17 cellular contexts compared by ENCODE assay signal in genomic region chr17:82789051-82789592, GRCh38. TPM values are rescaled to one million over a fixed set of nuclear protein-coding genes. Genes with fewer than 3 reads are reported as not detected.
DNase-seq lines count a peak whose midpoint lies in the region; ATAC-seq, FAIRE-seq and TF ChIP-seq lines count a peak whose summit lies in the region.
"Had no signal": no experiment of that assay in that cellular context is flagged by ENCODE, and none has a peak within 500 bp of the region (broad histone marks: within the 10 kb centered on the region; RNA-seq: fewer than 3 reads in every experiment).

No MANE protein-coding gene starts in this region.

- CTCF ChIA-PET in H1 (lab: Charles Lee; ENCODE audit: partially characterized antibody), result interaction anchor here (1.1 to 1.2 kb wide), 3 partner anchors 14 to 216 kb away, joined by 3 to 5 read pairs (median 4); no protein-coding TSS in a partner anchor
- CTCF ChIA-PET in naive thymus-derived CD4-positive, alpha-beta T cell (lab: Charles Lee), result interaction anchor here (0.8 kb wide), 1 partner anchor 129 kb away, joined by 3 read pairs; no protein-coding TSS in a partner anchor

- no peaks in the 10 kb centered on the region for H3K9me3 Mint-ChIP-seq in nephron
- H3K9me3 Mint-ChIP-seq in activated CD4-positive, alpha-beta T cell treated with anti-CD3 and anti-CD28 coated beads, Interleukin-2, amount 10 ng/mL, durations not matched to agents 24 days and 14 days, result no peaks in the 10 kb centered on the region
- no peaks in the 10 kb centered on the region for H3K9me3 Mint-ChIP-seq in naive thymus-derived CD4-positive, alpha-beta T cell
- H3K9me3 Mint-ChIP-seq: CD14-positive monocyte had no signal

- no peak for TF ChIP-seq POLR2A in H1 (IDR thresholded peaks at IDR 0.05; ENCODE audit: control extremely low read depth in 1 of 2, low read depth in 2 of 2, low read length in 2 of 2)
- no peak for TF ChIP-seq POLR2A in vagina (IDR thresholded peaks at IDR 0.05)

- peak overlapping the region; percentile 44; the same call in 1 of the 2 replicates for H2BK5ac ChIP-seq in H1 (ENCODE audit: low read depth, low read length)

- no peak overlapping the region for H3K56ac ChIP-seq in H1 (replicated peaks; ENCODE audit: insufficient read length, low read depth, low read length)

- no peak for TF ChIP-seq RAD21 in H1 (IDR thresholded peaks at IDR 0.05 in 1 of 2, conservative IDR thresholded peaks at IDR 0.05 in 1 of 2; ENCODE audit: low read depth in 2 of 2, low read length in 2 of 2)

- TF ChIP-seq EP300 in H1 (IDR thresholded peaks at IDR 0.05; ENCODE audit: borderline replicate concordance in 1 of 2, low read depth in 2 of 2, low read length in 2 of 2), result no peak

- H3K79me1 ChIP-seq in H1 (ENCODE audit: low read depth, low read length), result peaks cover 27% of the 10 kb centered on the region

- no peak for FAIRE-seq in H1 (lab: Jason Lieb, UNC)

- no peak overlapping the region for H3K4me3 Mint-ChIP-seq in nephron
- no peak overlapping the region for H3K4me3 Mint-ChIP-seq in activated CD4-positive, alpha-beta T cell treated with anti-CD3 and anti-CD28 coated beads, Interleukin-2, amount 10 ng/mL, durations not matched to agents 24 days and 14 days
- H3K4me3 Mint-ChIP-seq in naive thymus-derived CD4-positive, alpha-beta T cell, result no peak overlapping the region
- H3K4me3 Mint-ChIP-seq: CD14-positive monocyte had no signal

- H4K8ac ChIP-seq in H1 (ENCODE audit: extremely low read depth, insufficient read depth, low read length), result no peak overlapping the region

- H2BK120ac ChIP-seq in H1 (replicated peaks; ENCODE audit: low read depth, low read length), result no peak overlapping the region

- peak; percentile 16 for ATAC-seq in left ventricle myocardium superior
- no peak for ATAC-seq in Right ventricle myocardium inferior
- ATAC-seq in naive thymus-derived CD4-positive, alpha-beta T cell, result no peak

- H2AFZ ChIP-seq in H1 (ENCODE audit: low read length), result no peak overlapping the region
- H2AFZ ChIP-seq: GM23248 had no signal

- no peak overlapping the region for H3K4ac ChIP-seq in H1 (replicated peaks; ENCODE audit: insufficient read length, low read depth, low read length)

- H4K91ac ChIP-seq in H1 (replicated peaks; ENCODE audit: insufficient read length, low read length), result no peak overlapping the region

- no peak overlapping the region for H2BK15ac ChIP-seq in H1 (ENCODE audit: low read length)

- POLR2A ChIA-PET in H1 (lab: Charles Lee; ENCODE audit: partially characterized antibody), result no interaction called here
- POLR2A ChIA-PET in naive thymus-derived CD4-positive, alpha-beta T cell (lab: Charles Lee), result no interaction called here

- no peaks in the 10 kb centered on the region for H3K9me3 ChIP-seq in H1 (ENCODE audit: insufficient read depth in 2 of 2, low read depth in 1 of 2, low read length in 1 of 2)
- H3K9me3 ChIP-seq in vagina, result no peaks in the 10 kb centered on the region
- no peaks in the 10 kb centered on the region for H3K9me3 ChIP-seq in naive thymus-derived CD4-positive, alpha-beta T cell (ENCODE audit: control insufficient read depth in 2 of 3, low read length in 3 of 3)

- H3K27ac Mint-ChIP-seq in nephron, result peak overlapping the region in 2 of 3 experiments; percentile 18 to 31
- H3K27ac Mint-ChIP-seq in activated CD4-positive, alpha-beta T cell treated with anti-CD3 and anti-CD28 coated beads, Interleukin-2, amount 10 ng/mL, durations not matched to agents 24 days and 14 days, result no peak overlapping the region
- peak overlapping the region in 1 of 9 donors; percentile 38 for H3K27ac Mint-ChIP-seq in naive thymus-derived CD4-positive, alpha-beta T cell

- no peak overlapping the region for H2BK12ac ChIP-seq in H1 (ENCODE audit: low read depth, low read length)

- H3K79me2 ChIP-seq in H1 (ENCODE audit: control insufficient read depth in 1 of 2, insufficient read depth in 2 of 2, low read length in 2 of 2), result peaks cover 0 to 32% of the 10 kb centered on the region in 2 experiments; a peak in 2 of 4 replicates

- DNase-seq in left ventricle myocardium superior (no peak), Right ventricle myocardium inferior (ENCODE audit: missing footprints) (no peak), H1 (ENCODE audit: low read depth in 1 of 2, low spot score in 2 of 2) (no peak), vagina (ENCODE audit: extremely low spot score in 2 of 2) (no peak), activated T-cell treated with anti-CD3 and anti-CD28 coated beads for 4 hours (no peak)
- DNase-seq in activated CD4-positive, alpha-beta T cell treated with anti-CD3 and anti-CD28 coated beads, Interleukin-2, amount 10 ng/mL, durations not matched to agents 24 days and 14 days, result no peak
- no peak for DNase-seq in naive thymus-derived CD4-positive, alpha-beta T cell
- DNase-seq: GDM1, GM23248, NCI-H1694, NCI-H446, NCI-H774, SIG-M5 had no signal

- peak overlapping the region in 1 of 4 experiments; percentile 22; a peak in 1 of 7 replicates for H3K9ac ChIP-seq in H1 (replicated peaks in 1 of 4; ENCODE audit: extremely low read depth in 1 of 4, low read depth in 3 of 4, low read length in 3 of 4)
- H3K9ac ChIP-seq: GM23248 had no signal

- H3K27ac ChIP-seq in H1 (ENCODE audit: low read depth, low read length), result no peak overlapping the region
- H3K27ac ChIP-seq in vagina, result peak overlapping the region; percentile 38
- no peak overlapping the region for H3K27ac ChIP-seq in naive thymus-derived CD4-positive, alpha-beta T cell (ENCODE audit: low read depth, low read length)
- H3K27ac ChIP-seq: GM23248 had no signal

- no peak overlapping the region for H3K18ac ChIP-seq in H1 (ENCODE audit: extremely low read depth, low read length)

- H3K4me1 ChIP-seq in H1 (replicated peaks in 1 of 4; ENCODE audit: control insufficient read depth in 3 of 4, insufficient read depth in 4 of 4, low read length in 3 of 4) (no peaks in the 10 kb centered on the region), vagina (peaks cover 33% of the 10 kb centered on the region)
- H3K4me1 ChIP-seq in naive thymus-derived CD4-positive, alpha-beta T cell (ENCODE audit: control insufficient read depth in 2 of 2, insufficient read depth in 2 of 2, low read length in 2 of 2), result no peaks in the 10 kb centered on the region

- no peaks in the 10 kb centered on the region for H3K27me3 Mint-ChIP-seq in nephron (ENCODE audit: low read depth)
- no peaks in the 10 kb centered on the region for H3K27me3 Mint-ChIP-seq in activated CD4-positive, alpha-beta T cell treated with anti-CD3 and anti-CD28 coated beads, Interleukin-2, amount 10 ng/mL, durations not matched to agents 24 days and 14 days
- H3K27me3 Mint-ChIP-seq in naive thymus-derived CD4-positive, alpha-beta T cell, result no peaks in the 10 kb centered on the region

- no peak overlapping the region for H3K4me2 ChIP-seq in H1 (ENCODE audit: insufficient read depth in 1 of 2, low read depth in 2 of 2, low read length in 2 of 2)

- intact Hi-C loops in left ventricle myocardium superior (cut with micrococcal nuclease) (no loop called here), Right ventricle myocardium inferior (cut with DNase I) (no loop called here), vagina (cut with DNase I) (loop anchor here (10.0 kb wide), 1 partner anchor 126 kb away; no protein-coding TSS in a partner anchor)
- intact Hi-C loops in activated CD4-positive, alpha-beta T cell treated with anti-CD3 and anti-CD28 coated beads, Interleukin-2, amount 10 ng/mL, durations not matched to agents 24 days and 14 days (cut with micrococcal nuclease), result loop anchor here (10.0 kb wide), 1 partner anchor 76 kb away; no protein-coding TSS in a partner anchor
- intact Hi-C loops in naive thymus-derived CD4-positive, alpha-beta T cell (cut with micrococcal nuclease), result no loop called here

- H2BK20ac ChIP-seq in H1 (ENCODE audit: low read length), result no peak overlapping the region

- H3K36me3 ChIP-seq in H1 (ENCODE audit: control insufficient read depth in 2 of 4, insufficient read depth in 4 of 4, low read length in 3 of 4) (peaks cover 0 to 5% (median 2%) of the 10 kb centered on the region in 4 experiments; a peak in 3 of 8 replicates), vagina (no peaks in the 10 kb centered on the region)
- H3K36me3 ChIP-seq in naive thymus-derived CD4-positive, alpha-beta T cell (ENCODE audit: control insufficient read depth in 2 of 3, insufficient read depth in 3 of 3, low read length in 3 of 3), result peaks cover 0 to 6% (median 0%) of the 10 kb centered on the region in 3 experiments

- H3K23me2 ChIP-seq in H1 (ENCODE audit: low read depth, low read length), result 0 out of 2 replicates have a peak, but pooled peaks cover 2% of the 10 kb centered on the region

- H4K5ac ChIP-seq in H1 (ENCODE audit: insufficient read length, low read depth, low read length), result no peak overlapping the region

- H3K14ac ChIP-seq in H1 (ENCODE audit: insufficient read length), result no peak overlapping the region

- H3K23ac ChIP-seq in H1 (ENCODE audit: insufficient read length), result no peak overlapping the region

- peaks cover 22% of the 10 kb centered on the region for H3K36me3 Mint-ChIP-seq in nephron (ENCODE audit: low read depth)
- peaks cover 8% of the 10 kb centered on the region for H3K36me3 Mint-ChIP-seq in activated CD4-positive, alpha-beta T cell treated with anti-CD3 and anti-CD28 coated beads, Interleukin-2, amount 10 ng/mL, durations not matched to agents 24 days and 14 days (ENCODE audit: low read depth)
- peaks cover 0 to 23% (median 0%) of the 10 kb centered on the region in 5 donors for H3K36me3 Mint-ChIP-seq in naive thymus-derived CD4-positive, alpha-beta T cell

- peaks cover 22% of the 10 kb centered on the region for H3K4me1 Mint-ChIP-seq in nephron
- peaks cover 2% of the 10 kb centered on the region for H3K4me1 Mint-ChIP-seq in activated CD4-positive, alpha-beta T cell treated with anti-CD3 and anti-CD28 coated beads, Interleukin-2, amount 10 ng/mL, durations not matched to agents 24 days and 14 days
- H3K4me1 Mint-ChIP-seq in naive thymus-derived CD4-positive, alpha-beta T cell, result peaks cover 0 to 12% (median 3%) of the 10 kb centered on the region in 7 donors
- H3K4me1 Mint-ChIP-seq: CD14-positive monocyte had no signal

- no peak overlapping the region for H2AK5ac ChIP-seq in H1 (ENCODE audit: low read depth, low read length)

- no peaks in the 10 kb centered on the region for H3K27me3 ChIP-seq in H1 (replicated peaks in 1 of 4; ENCODE audit: control insufficient read depth in 3 of 4, extremely low read depth in 1 of 4, insufficient read depth in 3 of 4, low read length in 3 of 4)
- H3K27me3 ChIP-seq in vagina, result no peaks in the 10 kb centered on the region
- no peaks in the 10 kb centered on the region for H3K27me3 ChIP-seq in naive thymus-derived CD4-positive, alpha-beta T cell (ENCODE audit: control insufficient read depth in 2 of 2, insufficient read depth in 2 of 2, low read length in 2 of 2)

- no peak overlapping the region for H3K4me3 ChIP-seq in H1 (ENCODE audit: extremely low read depth in 1 of 4, insufficient read depth in 2 of 4, low read depth in 3 of 4, low read length in 4 of 4)
- H3K4me3 ChIP-seq in vagina, result no peak overlapping the region
- H3K4me3 ChIP-seq in naive thymus-derived CD4-positive, alpha-beta T cell (ENCODE audit: low read length), result no peak overlapping the region
- H3K4me3 ChIP-seq: GM23248 had no signal

- 90% methylated on average over 17 of the region's 19 CpGs; no CpG with 5 or more reads in 1 of the 2 experiments for WGBS in H1 (ENCODE audit: extremely low coverage in 1 of 2, insufficient coverage in 1 of 2, insufficient read length in 1 of 2, insufficient replicate concordance in 2 of 2, low coverage in 1 of 2, low lambda C conversion rate in 2 of 2, missing lambda C conversion rate in 1 of 2), 2 experiments

- no peak for TF ChIP-seq CTCF in H1 (IDR thresholded peaks at IDR 0.05; ENCODE audit: control extremely low read depth in 1 of 3, insufficient read depth in 1 of 3, low read depth in 1 of 3, low read length in 3 of 3)
- no peak for TF ChIP-seq CTCF in nephron (IDR thresholded peaks at IDR 0.05; ENCODE audit: unreplicated experiment in 3 of 3)
- TF ChIP-seq CTCF in vagina (IDR thresholded peaks at IDR 0.05), result no peak

- peaks cover 8 to 24% of the 10 kb centered on the region in 2 experiments for H4K20me1 ChIP-seq in H1 (replicated peaks in 1 of 2; ENCODE audit: control insufficient read depth in 1 of 2, insufficient read depth in 2 of 2, low read length in 2 of 2)

RNA-seq across cellular contexts. Expression of gene TBCD, which starts 37.3 kb away (rescaled TPM):
- 53.4 TPM for total RNA-seq in left ventricle myocardium superior
- 43.4 TPM for total RNA-seq in Right ventricle myocardium inferior
- 117 and 118 TPM in 2 replicates for total RNA-seq in H1 (2021; fragmentation: NEBNext Ultra II Directional; extraction: Animal tissue kit (Norgen Biotek cat#: 25700))
- 162 and 214 TPM in 2 replicates for polyA plus RNA-seq in H1 (2011; rRNA removed)
- 111 TPM for polyA plus RNA-seq in H1 (2011; cell fraction: cytosol; rRNA removed)
- 346 TPM for polyA plus RNA-seq in H1 (2011; cell fraction: nucleus; rRNA removed)
- polyA plus RNA-seq in H1 (2012, experiment 1 of 2), result 116 to 160 TPM (median 143 TPM) in 4 replicates
- 116 TPM for polyA plus RNA-seq in H1 (2012, experiment 2 of 2)
- 64.1 TPM for polyA plus RNA-seq in H1 (2013, experiment 1 of 2)
- 59.0 TPM for polyA plus RNA-seq in H1 (2013, experiment 2 of 2)
- 107 and 112 TPM in 2 replicates for polyA minus RNA-seq in H1 (2011; rRNA and poly(A)+ RNA removed)
- 87.7 TPM for polyA minus RNA-seq in H1 (2011; cell fraction: cytosol; rRNA and poly(A)+ RNA removed)
- polyA minus RNA-seq in H1 (2011; cell fraction: nucleus; rRNA and poly(A)+ RNA removed), result 90.6 TPM
- 79.3 TPM for total RNA-seq in vagina
- 117 and 122 TPM in 2 replicates for total RNA-seq in activated CD4-positive, alpha-beta T cell treated with anti-CD3 and anti-CD28 coated beads, Interleukin-2, amount 10 ng/mL, durations not matched to agents 24 days and 14 days
- total RNA-seq in naive thymus-derived CD4-positive, alpha-beta T cell, result 100 to 1,000 TPM in 4 of 5 experiments, 10 to 100 TPM in 1; 99.2 to 255 (median 226) TPM
- 100 to 1,000 TPM in 1 of 2 donors, 10 to 100 TPM in 1; 61.5 to 103 TPM for polyA plus RNA-seq in naive thymus-derived CD4-positive, alpha-beta T cell

RNA-seq across cellular contexts. Expression of gene ZNF750, which starts 50.7 kb away (rescaled TPM):
- total RNA-seq in left ventricle myocardium superior (0.15 TPM), Right ventricle myocardium inferior (not detected), vagina (83.0 TPM)
- total RNA-seq in H1 (2021; fragmentation: NEBNext Ultra II Directional; extraction: Animal tissue kit (Norgen Biotek cat#: 25700)), result not detected in 2 replicates
- polyA plus RNA-seq in H1 (2011; rRNA removed), result 0.02 TPM in 1 of 2 replicates, not detected in the other
- not detected for polyA plus RNA-seq in H1 (2011; cell fraction: cytosol; rRNA removed)
- not detected for polyA plus RNA-seq in H1 (2011; cell fraction: nucleus; rRNA removed)
- polyA plus RNA-seq in H1 (2012, experiment 1 of 2), result 0.12 to 0.14 TPM in 2 of 4 replicates, not detected in the others
- polyA plus RNA-seq in H1 (2012, experiment 2 of 2), result 0.04 TPM
- polyA plus RNA-seq in H1 (2013, experiment 1 of 2), result 0.02 TPM
- 0.02 TPM for polyA plus RNA-seq in H1 (2013, experiment 2 of 2)
- not detected in 2 replicates for polyA minus RNA-seq in H1 (2011; rRNA and poly(A)+ RNA removed)
- polyA minus RNA-seq in H1 (2011; cell fraction: cytosol; rRNA and poly(A)+ RNA removed), result not detected
- polyA minus RNA-seq in H1 (2011; cell fraction: nucleus; rRNA and poly(A)+ RNA removed), result not detected
- not detected in 2 replicates for total RNA-seq in activated CD4-positive, alpha-beta T cell treated with anti-CD3 and anti-CD28 coated beads, Interleukin-2, amount 10 ng/mL, durations not matched to agents 24 days and 14 days
- total RNA-seq in naive thymus-derived CD4-positive, alpha-beta T cell, result not detected
- polyA plus RNA-seq in naive thymus-derived CD4-positive, alpha-beta T cell, result under 1 TPM in 1 of 2 donors, not detected in 1; 0.13 TPM
- total RNA-seq: A172, GM23248, HT1080 had no signal
- polyA plus RNA-seq: CD14-positive monocyte had no signal

RNA-seq across cellular contexts. Expression of gene FN3K, which starts 53.7 kb away (rescaled TPM):
- total RNA-seq in left ventricle myocardium superior (92.6 TPM), Right ventricle myocardium inferior (78.3 TPM), vagina (5.9 TPM)
- total RNA-seq in H1 (2021; fragmentation: NEBNext Ultra II Directional; extraction: Animal tissue kit (Norgen Biotek cat#: 25700)), result 13.6 and 14.2 TPM in 2 replicates
- 0.88 and 2.1 TPM in 2 replicates for polyA plus RNA-seq in H1 (2011; rRNA removed)
- 2.4 TPM for polyA plus RNA-seq in H1 (2011; cell fraction: cytosol; rRNA removed)
- 4.6 TPM for polyA plus RNA-seq in H1 (2011; cell fraction: nucleus; rRNA removed)
- 13.9 to 22.0 TPM (median 20.3 TPM) in 4 replicates for polyA plus RNA-seq in H1 (2012, experiment 1 of 2)
- polyA plus RNA-seq in H1 (2012, experiment 2 of 2), result 13.0 TPM
- 6.2 TPM for polyA plus RNA-seq in H1 (2013, experiment 1 of 2)
- 5.4 TPM for polyA plus RNA-seq in H1 (2013, experiment 2 of 2)
- polyA minus RNA-seq in H1 (2011; rRNA and poly(A)+ RNA removed), result 1.7 and 1.8 TPM in 2 replicates
- polyA minus RNA-seq in H1 (2011; cell fraction: cytosol; rRNA and poly(A)+ RNA removed), result 7.4 TPM
- 5.4 TPM for polyA minus RNA-seq in H1 (2011; cell fraction: nucleus; rRNA and poly(A)+ RNA removed)
- 2.9 and 3.7 TPM in 2 replicates for total RNA-seq in activated CD4-positive, alpha-beta T cell treated with anti-CD3 and anti-CD28 coated beads, Interleukin-2, amount 10 ng/mL, durations not matched to agents 24 days and 14 days
- total RNA-seq in naive thymus-derived CD4-positive, alpha-beta T cell, result 10 to 100 TPM in 3 of 5 experiments, 1 to 10 TPM in 2; 3.9 to 14.1 (median 12.0) TPM
- polyA plus RNA-seq in naive thymus-derived CD4-positive, alpha-beta T cell, result 1 to 10 TPM in 1 of 2 donors, under 1 TPM in 1; 0.97 to 1.2 TPM
- total RNA-seq: HT1080 had no signal
- polyA plus RNA-seq: CD14-positive monocyte had no signal

Comparison
In these comparisons a context has a peak if more than half of its experiments do, and no peak if none do; other contexts are left out.
1. RNA of gene ZNF750, which starts 50.7 kb away (total RNA-seq): 83.0 TPM in vagina (single experiment); 0.15 TPM in left ventricle myocardium superior (single experiment), not detected in Right ventricle myocardium inferior (single experiment), not detected in activated CD4-positive, alpha-beta T cell treated with anti-CD3 and anti-CD28 coated beads, Interleukin-2, amount 10 ng/mL, durations not matched to agents 24 days and 14 days, not detected in H1 and not detected in naive thymus-derived CD4-positive, alpha-beta T cell; every median in the first group is over 10 times any median in the second.
2. intact Hi-C loops: an anchor here in vagina (10.0 kb wide) and activated CD4-positive, alpha-beta T cell treated with anti-CD3 and anti-CD28 coated beads, Interleukin-2, amount 10 ng/mL, durations not matched to agents 24 days and 14 days (10.0 kb wide); none called in left ventricle myocardium superior, Right ventricle myocardium inferior and naive thymus-derived CD4-positive, alpha-beta T cell.